1 cellular context compared by ENCODE assay signal in genomic region chr6:30599625-30600324, GRCh38.
A peak's percentile ranks its signal among the peaks of the same experiment; 100 is the strongest.
TF ChIP-seq lines count a peak whose summit lies in the region.

No MANE protein-coding gene starts in this region.

TF ChIP-seq in endothelial cell of umbilical vein, 7 proteins besides CTCF, POLR2A, EP300 and RAD21:
- TF ChIP-seq MYC (IDR thresholded peaks at IDR 0.05; ENCODE audit: low read depth, low read length) (no peak), POLR2AphosphoS5 (IDR thresholded peaks at IDR 0.05; ENCODE audit: insufficient read depth, low read depth, low read length) (peak; percentile 45), GATA2 (IDR thresholded peaks at IDR 0.05; ENCODE audit: insufficient read depth, insufficient read length, low read depth, low read length) (peak; percentile 51), JUN (IDR thresholded peaks at IDR 0.05; ENCODE audit: borderline replicate concordance, insufficient read depth, insufficient read length, low read depth) (no peak)
